Comparison of ENCODE assay signal across 8 cellular contexts in the genomic region with DNA sequence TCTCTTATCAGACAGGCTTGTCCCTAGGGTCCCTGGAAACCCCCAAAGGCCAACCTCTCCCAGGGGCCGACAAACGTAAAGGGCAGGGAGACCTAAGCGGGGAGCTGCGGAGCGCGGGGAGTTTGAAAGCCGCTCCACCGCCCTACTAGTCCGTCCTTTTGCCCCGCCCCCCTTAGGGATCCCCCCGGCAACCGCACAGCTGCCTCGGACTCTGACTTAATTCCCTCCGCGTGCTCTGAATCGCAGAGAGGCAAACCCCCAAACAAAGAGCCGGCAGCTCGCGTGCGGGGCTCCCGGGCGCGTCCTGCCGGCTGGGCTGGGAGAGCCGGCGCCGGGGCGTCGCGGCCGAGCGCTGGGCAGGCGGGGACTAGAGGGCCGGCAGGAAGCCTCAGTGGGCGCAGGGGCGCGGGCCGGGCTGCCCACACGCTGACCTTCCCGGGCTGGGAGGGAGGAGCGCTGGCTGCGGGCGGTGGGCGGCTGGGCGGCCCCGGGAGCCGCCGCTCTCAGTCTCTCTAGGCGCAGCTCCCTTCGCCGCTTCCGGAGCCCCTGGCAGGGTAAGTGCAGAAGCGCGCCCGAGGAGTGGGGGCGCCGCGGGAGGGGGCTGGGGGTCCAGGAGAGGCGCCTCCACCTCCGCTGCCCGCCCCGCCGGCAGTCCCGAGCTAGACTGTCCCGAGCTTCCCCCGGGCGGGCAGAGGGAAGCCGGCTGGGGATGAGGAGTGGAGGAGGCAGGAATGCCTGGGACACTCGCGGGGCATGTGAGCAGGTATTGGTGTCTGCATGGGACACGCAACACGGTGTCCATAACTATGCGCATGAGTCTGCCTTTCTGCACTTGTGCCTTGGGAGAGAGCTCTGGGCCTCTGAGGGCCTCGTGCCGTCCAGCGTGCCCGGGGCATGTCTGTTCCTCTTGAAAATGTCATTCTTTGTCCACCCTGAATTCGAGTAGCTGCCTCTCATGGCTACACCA. TPM values are rescaled to one million over a fixed set of nuclear protein-coding genes. Genes with fewer than 3 reads are reported as not detected.
DNase-seq lines count a peak whose midpoint lies in the region; ATAC-seq and TF ChIP-seq lines count a peak whose summit lies in the region.

A gene with protein sequence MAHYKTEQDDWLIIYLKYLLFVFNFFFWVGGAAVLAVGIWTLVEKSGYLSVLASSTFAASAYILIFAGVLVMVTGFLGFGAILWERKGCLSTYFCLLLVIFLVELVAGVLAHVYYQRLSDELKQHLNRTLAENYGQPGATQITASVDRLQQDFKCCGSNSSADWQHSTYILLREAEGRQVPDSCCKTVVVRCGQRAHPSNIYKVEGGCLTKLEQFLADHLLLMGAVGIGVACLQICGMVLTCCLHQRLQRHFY (plus strand): TSS at position 506 of the 967 bp plus-strand sequence. CDS start 27,244 bp downstream, outside the sequence.

- in situ Hi-C loops in GM23248 (cut with MboI), result no loop called here

- WGBS in GM23248 (ENCODE audit: low coverage in 1 of 2, low lambda C conversion rate in 2 of 2, missing lambda C conversion rate in 2 of 2), 2 experiments, result 7 to 8% methylated on average over 63 to 68 of the region's 78 CpGs
- 47 to 48% methylated on average over 5 to 12 of the region's 78 CpGs for WGBS in esophagus squamous epithelium, 2 donors

- H3K27ac ChIP-seq in GM23248 (no peak within 1 kb of the TSS), esophagus squamous epithelium (peak within 1 kb of the TSS in 3 of 4 donors; percentile 25 to 68 (median 52)), muscle layer of duodenum (ENCODE audit: low read length) (peak within 1 kb of the TSS; percentile 75)

- H3K36me3 ChIP-seq in GM23248 (ENCODE audit: low read depth) (no peaks in the 10 kb centered on the region), esophagus squamous epithelium (no peaks in the 10 kb centered on the region), muscle layer of duodenum (ENCODE audit: control insufficient read depth in 1 of 2, insufficient read depth in 2 of 2, low read length in 2 of 2) (no peaks in the 10 kb centered on the region)

- H3K79me2 ChIP-seq in GM23248 (ENCODE audit: insufficient read depth), result no peaks in the 10 kb centered on the region

- intact Hi-C loops in esophagus squamous epithelium (cut with DNase I), result no loop called here

- H3K9me2 ChIP-seq in GM23248 (ENCODE audit: insufficient read depth), result no peaks in the 10 kb centered on the region

- peak within 1 kb of the TSS; percentile 82 for H3K4me2 ChIP-seq in GM23248 (ENCODE audit: unreplicated experiment)

- H3F3A ChIP-seq in GM23248 (ENCODE audit: insufficient read depth), result no peaks in the 10 kb centered on the region

- DNase-seq in GM23248, result peak; percentile 81
- peak; percentile 44 for DNase-seq in NCI-H345 (lab: John Stamatoyannopoulos, UW)
- no peak for DNase-seq in esophagus squamous epithelium (lab: John Stamatoyannopoulos, UW)
- DNase-seq in NAMALWA (ENCODE audit: low spot score), result no peak
- no peak for DNase-seq in NCI-H2107 (lab: John Stamatoyannopoulos, UW)

- H3K9ac ChIP-seq in GM23248, result peak within 1 kb of the TSS; percentile 60

- no peaks in the 10 kb centered on the region for H3K27me3 ChIP-seq in GM23248 (replicated peaks; ENCODE audit: insufficient read depth)
- peaks cover 0 to 59% (median 3%) of the 10 kb centered on the region in 4 donors for H3K27me3 ChIP-seq in esophagus squamous epithelium
- peaks cover 5% of the 10 kb centered on the region for H3K27me3 ChIP-seq in muscle layer of duodenum (ENCODE audit: low read depth, low read length)

- TF ChIP-seq POLR2A in esophagus squamous epithelium (IDR thresholded peaks at IDR 0.05), result no peak

- peak within 1 kb of the TSS; percentile 61 for H3K4me3 ChIP-seq in GM23248
- H3K4me3 ChIP-seq in esophagus squamous epithelium, result peak within 1 kb of the TSS; percentile 22 to 67 (median 38)
- H3K4me3 ChIP-seq in muscle layer of duodenum (ENCODE audit: low read depth in 1 of 2, low read length in 2 of 2), result peak within 1 kb of the TSS; percentile 47 to 57

- peak within 1 kb of the TSS; percentile 84 for H2AFZ ChIP-seq in GM23248

- H4K20me1 ChIP-seq in GM23248 (ENCODE audit: insufficient read depth), result no peaks in the 10 kb centered on the region

- ATAC-seq in HG03460 (IDR thresholded peaks at IDR 0.05; ENCODE audit: unreplicated experiment), result no peak
- no peak for ATAC-seq in HG03039 (IDR thresholded peaks at IDR 0.05; ENCODE audit: unreplicated experiment)

- H3K4me1 ChIP-seq in GM23248 (ENCODE audit: insufficient read depth) (no peaks in the 10 kb centered on the region), esophagus squamous epithelium (peaks cover 5 to 17% (median 5%) of the 10 kb centered on the region in 3 donors), muscle layer of duodenum (ENCODE audit: control insufficient read depth in 1 of 2, insufficient read depth in 2 of 2, low read length in 2 of 2) (peaks cover 0 to 26% of the 10 kb centered on the region in 2 donors)

- no peak for TF ChIP-seq CTCF in esophagus squamous epithelium (IDR thresholded peaks at IDR 0.05)

- no peaks in the 10 kb centered on the region for H3K9me3 ChIP-seq in GM23248 (ENCODE audit: low read depth)
- no peaks in the 10 kb centered on the region for H3K9me3 ChIP-seq in esophagus squamous epithelium
- no peaks in the 10 kb centered on the region for H3K9me3 ChIP-seq in muscle layer of duodenum (ENCODE audit: control insufficient read depth in 1 of 2, low read length in 2 of 2)

RNA-seq across cellular contexts. Expression of the gene that starts here (rescaled TPM):
- 0.76 and 1.9 TPM in 2 replicates for total RNA-seq in GM23248 (2014; rRNA removed; shearing (Covaris generic))
- 0.51 and 0.70 TPM in 2 replicates for polyA plus RNA-seq in GM23248 (2016; fragmentation: Nextera tagmentation; extraction: Ambion mirVana)
- total RNA-seq in esophagus squamous epithelium, result 1 to 10 TPM in 2 of 4 donors, under 1 TPM in 2; 0.27 to 3.0 (median 1.2) TPM

Comparison
In these comparisons a context has a peak if more than half of its experiments do, and no peak if none do; other contexts are left out.
1. DNase-seq: peak in GM23248 (single experiment) and NCI-H345 (single experiment); none in esophagus squamous epithelium (single experiment), NAMALWA (single experiment) and NCI-H2107 (single experiment).
2. Peak in every context shown above with its lines, with median percentiles within 50 percentile points of each other: H3K4me3 ChIP-seq.